ENCODE assay signal across 8 cellular contexts in genomic region chr18:31941010-31941809, GRCh38. TPM values are rescaled to one million over a fixed set of nuclear protein-coding genes. Genes with fewer than 3 reads are reported as not detected.
A peak's percentile ranks its signal among the peaks of the same experiment; 100 is the strongest.
DNase-seq lines count a peak whose midpoint lies in the region; ATAC-seq, FAIRE-seq and TF ChIP-seq lines count a peak whose summit lies in the region.

No MANE protein-coding gene starts in this region.

- POLR2A ChIA-PET in HepG2 (lab: Yijun Ruan, JAX): interaction anchor here (0.6 to 4.3 kb wide), 4 partner anchors 12 to 107 kb away, joined by 3 to 63 read pairs (median 4); no protein-coding TSS in a partner anchor

- H3K79me2 ChIP-seq in HepG2 (ENCODE audit: insufficient read depth, low read length): peaks cover 55% of the 10 kb centered on the region

- TF ChIP-seq POLR2A in HepG2 (IDR thresholded peaks at IDR 0.05; ENCODE audit: insufficient read depth in 1 of 2, low read depth in 2 of 2, low read length in 2 of 2): no peak
- no peak for TF ChIP-seq POLR2A in tibial nerve (IDR thresholded peaks at IDR 0.05)

- no peaks in the 10 kb centered on the region; the same call in 1 of the 2 replicates for H4K20me1 ChIP-seq in HepG2 (ENCODE audit: insufficient read depth, low read length)

- H3K36me3 Mint-ChIP-seq in activated T-cell treated with anti-CD3 and anti-CD28 coated beads, Interleukin-2, amount 50 U/mL, for 4 hours (ENCODE audit: insufficient read depth): peaks cover 9% of the 10 kb centered on the region

- ATAC-seq in activated T-cell treated with anti-CD3 and anti-CD28 coated beads, Interleukin-2, amount 50 U/mL, for 4 hours: no peak
- no peak for ATAC-seq in HepG2

- no peak overlapping the region for H2AFZ ChIP-seq in HepG2 (ENCODE audit: low read length)

- FAIRE-seq in HepG2 (lab: Jason Lieb, UNC) (no peak), HTR-8/SVneo (lab: Jason Lieb, UNC) (no peak)

- DNase-seq in activated T-cell treated with anti-CD3 and anti-CD28 coated beads, Interleukin-2, amount 50 U/mL, for 4 hours: no peak
- DNase-seq in activated T-cell treated with anti-CD3 and anti-CD28 coated beads for 4 hours: no peak
- peak; percentile 1 for DNase-seq in adipocyte (ENCODE audit: low read depth)
- peak; percentile 6 for DNase-seq in HepG2 (ENCODE audit: low spot score)
- no peak for DNase-seq in tibial nerve (ENCODE audit: low spot score in 2 of 2)
- DNase-seq in NCI-H2107 treated with DMSO at 0.1 percent for 48 hours (lab: John Stamatoyannopoulos, UW; ENCODE audit: unreplicated experiment): no peak
- DNase-seq in HTR-8/SVneo (ENCODE audit: insufficient read length, low spot score): no peak
- no peak for DNase-seq in NCI-H2227 treated with DMSO at 0.1 percent for 48 hours (lab: John Stamatoyannopoulos, UW)

- no peaks in the 10 kb centered on the region for H3K27me3 Mint-ChIP-seq in activated T-cell treated with anti-CD3 and anti-CD28 coated beads, Interleukin-2, amount 50 U/mL, for 4 hours (ENCODE audit: low read depth)

- TF ChIP-seq RAD21 in HepG2 (CRISPR knock-in tag; IDR thresholded peaks at IDR 0.05): no peak

- intact Hi-C loops in HepG2 (cut with micrococcal nuclease; ENCODE audit: unreplicated experiment): loop anchor here (10.0 kb wide), 1 partner anchor 106 kb away; no protein-coding TSS in a partner anchor

- no peaks in the 10 kb centered on the region for H3K9me3 Mint-ChIP-seq in activated T-cell treated with anti-CD3 and anti-CD28 coated beads, Interleukin-2, amount 50 U/mL, for 4 hours

- TF ChIP-seq CTCF in HepG2 (CRISPR knock-in tag; IDR thresholded peaks at IDR 0.05) (no peak), tibial nerve (IDR thresholded peaks at IDR 0.05) (no peak)

- peaks cover 44% of the 10 kb centered on the region for H3K4me1 Mint-ChIP-seq in activated T-cell treated with anti-CD3 and anti-CD28 coated beads, Interleukin-2, amount 50 U/mL, for 4 hours (ENCODE audit: low read depth)

- peaks cover 1% of the 10 kb centered on the region for H3K36me3 ChIP-seq in adipocyte (ENCODE audit: control insufficient read depth, insufficient read depth, low read length, severe bottlenecking)
- peaks cover 1 to 5% of the 10 kb centered on the region in 2 experiments; a peak in 2 of 5 replicates for H3K36me3 ChIP-seq in HepG2 (replicated peaks in 1 of 2; ENCODE audit: control insufficient read depth in 1 of 2, insufficient read depth in 2 of 2, low read length in 2 of 2)
- H3K36me3 ChIP-seq in tibial nerve: peaks cover 0 to 13% (median 0%) of the 10 kb centered on the region in 3 donors

- TF ChIP-seq EP300 in HepG2 (IDR thresholded peaks at IDR 0.05; ENCODE audit: low read depth in 2 of 2, low read length in 2 of 2) (no peak), HepG2 (CRISPR knock-in tag; IDR thresholded peaks at IDR 0.05; ENCODE audit: borderline replicate concordance) (no peak), tibial nerve (IDR thresholded peaks at IDR 0.05) (no peak)

- H3K9ac ChIP-seq in adipocyte (ENCODE audit: low read length) (peak overlapping the region; percentile 96), HepG2 (ENCODE audit: insufficient read depth, low read depth, low read length) (peak overlapping the region; percentile 97)

- H3K4me1 ChIP-seq in adipocyte (ENCODE audit: control insufficient read depth, insufficient read depth, low read length) (peaks cover 20% of the 10 kb centered on the region), HepG2 (ENCODE audit: insufficient read depth, low read length) (peaks cover 48% of the 10 kb centered on the region), tibial nerve (peaks cover 0 to 53% (median 23%) of the 10 kb centered on the region in 4 donors)

- CTCF ChIA-PET in HepG2 (lab: Yijun Ruan, JAX; ENCODE audit: low intra/inter-chr PET ratio, low total read pairs): no interaction called here

- H3K27ac ChIP-seq in HepG2 (ENCODE audit: extremely low read length, insufficient read depth, low read length): peak overlapping the region; percentile 97
- H3K27ac ChIP-seq in tibial nerve: no peak overlapping the region

- peak overlapping the region; percentile 99 for H3K4me3 Mint-ChIP-seq in activated T-cell treated with anti-CD3 and anti-CD28 coated beads, Interleukin-2, amount 50 U/mL, for 4 hours

- H3K9me3 ChIP-seq in adipocyte (ENCODE audit: control insufficient read depth, low read length) (no peaks in the 10 kb centered on the region), HepG2 (ENCODE audit: low read length) (no peaks in the 10 kb centered on the region), tibial nerve (no peaks in the 10 kb centered on the region)

- peak overlapping the region; percentile 98 for H3K4me3 ChIP-seq in adipocyte (ENCODE audit: low read length)
- peak overlapping the region; percentile 88 to 99 (median 90) for H3K4me3 ChIP-seq in HepG2 (replicated peaks in 1 of 3; ENCODE audit: insufficient read depth in 1 of 3, low read depth in 2 of 3, low read length in 3 of 3)
- H3K4me3 ChIP-seq in tibial nerve: peak overlapping the region; percentile 76 to 97 (median 92)

- H3K27me3 ChIP-seq in adipocyte (replicated peaks; ENCODE audit: control insufficient read depth, insufficient read depth, low read length) (no peaks in the 10 kb centered on the region), HepG2 (ENCODE audit: control insufficient read depth in 1 of 2, insufficient read depth in 2 of 2, low read length in 2 of 2) (no peaks in the 10 kb centered on the region; a peak in 1 of 5 replicates), tibial nerve (no peaks in the 10 kb centered on the region)

- peak overlapping the region; percentile 74 for H3K4me2 ChIP-seq in HepG2 (ENCODE audit: low read depth, low read length)

- BruUV-seq in HepG2 (replicated peaks; lab: Mats Ljungman, UMichigan): no TSS peak

- WGBS in HepG2 (ENCODE audit: low lambda C conversion rate): 78% methylated on average over 24 of the region's 24 CpGs
- WGBS in tibial nerve, 2 donors: 77 to 82% methylated on average over 24 of the region's 24 CpGs

- in situ Hi-C loops in HepG2 (cut with HindIII; ENCODE audit: extremely low pct_ligation_motif_present, low pct_unique_long_range_greater_than_20kb): no loop called here

TF ChIP-seq in HepG2, 621 proteins besides CTCF, POLR2A, EP300 and RAD21 (continues in another document):
- TF ChIP-seq ZNF670 (CRISPR knock-in tag; IDR thresholded peaks at IDR 0.05; ENCODE audit: borderline replicate concordance) (no peak), ZBTB38 (CRISPR knock-in tag; IDR thresholded peaks at IDR 0.05) (peak; percentile 31; the same call in 1 of the 2 replicates), ZFX (CRISPR knock-in tag; IDR thresholded peaks at IDR 0.05; ENCODE audit: low read depth) (no peak), TEAD2 (CRISPR knock-in tag; IDR thresholded peaks at IDR 0.05) (no peak), LCORL (IDR thresholded peaks at IDR 0.05) (no peak), LCORL (CRISPR knock-in tag; IDR thresholded peaks at IDR 0.05) (no peak), ZNF567 (CRISPR knock-in tag; IDR thresholded peaks at IDR 0.05; ENCODE audit: borderline replicate concordance) (no peak), KDM5B (CRISPR knock-in tag; IDR thresholded peaks at IDR 0.05; ENCODE audit: borderline replicate concordance) (no peak), ZBTB8A (CRISPR knock-in tag; IDR thresholded peaks at IDR 0.05; ENCODE audit: borderline replicate concordance, low read depth) (no peak), ZBTB33 (CRISPR knock-in tag; IDR thresholded peaks at IDR 0.05) (peak; percentile 76; the same call in 1 of the 2 replicates), ZNF484 (CRISPR knock-in tag; IDR thresholded peaks at IDR 0.05; ENCODE audit: borderline replicate concordance, low read depth) (no peak), MIER2 (CRISPR knock-in tag; IDR thresholded peaks at IDR 0.05) (no peak), GFI1 (CRISPR knock-in tag; IDR thresholded peaks at IDR 0.05; ENCODE audit: borderline replicate concordance) (no peak)

RNA-seq across cellular contexts. Expression of gene TRAPPC8, which starts 1.7 kb away (rescaled TPM):
- 10 to 100 TPM; 32.3 to 35.9 (median 33.9) TPM for total RNA-seq in activated T-cell treated with anti-CD3 and anti-CD28 coated beads, Interleukin-2, amount 50 U/mL, for 4 hours
- total RNA-seq in HepG2 (2016; rRNA removed; fragmentation: Illumina TruSeq; extraction: Trizol) (34.6 and 45.0 TPM in 2 replicates), tibial nerve (10 to 100 TPM; 25.3 to 51.6 (median 37.5) TPM)
- total RNA-seq in HepG2 (2016; cell fraction: cytosol; rRNA removed; fragmentation: Illumina TruSeq; extraction: Trizol; ENCODE audit: low read depth): 8.7 and 10.0 TPM in 2 replicates
- total RNA-seq in HepG2 (2016; cell fraction: insoluble cytoplasmic fraction; rRNA removed; fragmentation: Illumina TruSeq; extraction: Trizol): 31.8 and 46.7 TPM in 2 replicates
- total RNA-seq in HepG2 (2016; cell fraction: membrane; rRNA removed; fragmentation: Illumina TruSeq; extraction: Trizol): 13.8 and 16.5 TPM in 2 replicates
- 35.1 and 38.8 TPM in 2 replicates for total RNA-seq in HepG2 (2016; cell fraction: nucleus; rRNA removed; fragmentation: Illumina TruSeq; extraction: Trizol)
- polyA plus RNA-seq in HepG2 (2011; rRNA removed): 38.8 and 50.8 TPM in 2 replicates
- polyA plus RNA-seq in HepG2 (2011; cell fraction: cytosol; rRNA removed): 17.0 and 26.8 TPM in 2 replicates
- 35.2 and 47.9 TPM in 2 replicates for polyA plus RNA-seq in HepG2 (2011; cell fraction: nucleus; rRNA removed)
- polyA plus RNA-seq in HepG2 (2012): 16.7 and 19.4 TPM in 2 replicates
- polyA plus RNA-seq in HepG2 (2016; cell fraction: cytosol; fragmentation: Illumina TruSeq; extraction: Trizol; ENCODE audit: low read depth): 0.72 and 1.8 TPM in 2 replicates
- 23.4 and 25.5 TPM in 2 replicates for polyA plus RNA-seq in HepG2 (2016; cell fraction: insoluble cytoplasmic fraction; fragmentation: Illumina TruSeq; extraction: Trizol; ENCODE audit: low read depth)
- polyA plus RNA-seq in HepG2 (2016; cell fraction: membrane; fragmentation: Illumina TruSeq; extraction: Trizol; ENCODE audit: low read depth): 3.3 and 3.4 TPM in 2 replicates
- 42.0 and 43.4 TPM in 2 replicates for polyA plus RNA-seq in HepG2 (2016; cell fraction: nucleus; fragmentation: Illumina TruSeq; extraction: Trizol; ENCODE audit: insufficient read depth, low read depth)
- polyA minus RNA-seq in HepG2 (2011; rRNA and poly(A)+ RNA removed; ENCODE audit: low replicate concordance): 50.6 and 78.7 TPM in 2 replicates
- polyA minus RNA-seq in HepG2 (2011; cell fraction: cytosol; rRNA and poly(A)+ RNA removed): 19.3 and 20.6 TPM in 2 replicates
- 71.1 and 78.2 TPM in 2 replicates for polyA minus RNA-seq in HepG2 (2011; cell fraction: nucleus; rRNA and poly(A)+ RNA removed)

Comparison
In these comparisons a context has a peak if more than half of its experiments do, and no peak if none do; other contexts are left out.
1. DNase-seq: peak in adipocyte (single experiment) and HepG2 (single experiment); none in activated T-cell treated with anti-CD3 and anti-CD28 coated beads, Interleukin-2, amount 50 U/mL, for 4 hours (single experiment), activated T-cell treated with anti-CD3 and anti-CD28 coated beads for 4 hours (single experiment), tibial nerve (0 of 2), NCI-H2107 treated with DMSO at 0.1 percent for 48 hours (single experiment), HTR-8/SVneo (single experiment) and NCI-H2227 treated with DMSO at 0.1 percent for 48 hours (single experiment).
2. Peak in every context shown above with its lines, with median percentiles within 50 percentile points of each other: H3K4me3 ChIP-seq.